8 cellular contexts compared by ENCODE assay signal in the genomic region with DNA sequence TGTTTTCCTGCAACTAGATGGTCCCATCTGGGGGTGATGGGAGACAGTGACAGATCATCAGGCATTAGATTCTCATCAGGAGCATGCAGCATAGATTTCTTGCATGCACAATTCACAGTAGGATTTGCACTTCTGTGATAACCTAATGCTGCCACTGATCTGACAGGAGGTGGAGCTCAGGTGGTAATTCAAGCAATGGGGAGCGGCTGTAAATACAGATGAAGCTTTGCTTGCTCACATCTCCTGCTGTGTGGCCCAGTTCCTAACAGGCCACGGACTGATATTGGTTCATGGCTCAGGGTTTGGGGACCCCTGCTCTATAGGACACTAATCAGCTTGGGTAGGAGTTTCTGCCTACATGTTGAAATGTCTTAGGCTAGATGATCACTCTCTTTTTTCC.
"Had no signal": no experiment of that assay in that cellular context is flagged by ENCODE, and none has a peak within 500 bp of the region (broad histone marks: within the 10 kb centered on the region; RNA-seq: fewer than 3 reads in every experiment).

No MANE protein-coding gene starts in this region.

- H3K27ac Mint-ChIP-seq: IgD-negative memory B cell had no signal

- ATAC-seq: HepG2, K562 had no signal

- H3K4me3 ChIP-seq: K562 had no signal

- H3K27ac ChIP-seq: HL-60, KMS-11 had no signal

- H3K9ac ChIP-seq: KMS-11 had no signal

- H3K36me3 Mint-ChIP-seq: IgD-negative memory B cell had no signal

- H3K4me3 Mint-ChIP-seq: IgD-negative memory B cell had no signal

- DNase-seq: IMR-90, KBM-7, KG1 had no signal

- H3K4me1 Mint-ChIP-seq: IgD-negative memory B cell had no signal

- H3K4me2 ChIP-seq: KMS-11 had no signal
